11 cellular contexts compared by ENCODE assay signal in the genomic region with DNA sequence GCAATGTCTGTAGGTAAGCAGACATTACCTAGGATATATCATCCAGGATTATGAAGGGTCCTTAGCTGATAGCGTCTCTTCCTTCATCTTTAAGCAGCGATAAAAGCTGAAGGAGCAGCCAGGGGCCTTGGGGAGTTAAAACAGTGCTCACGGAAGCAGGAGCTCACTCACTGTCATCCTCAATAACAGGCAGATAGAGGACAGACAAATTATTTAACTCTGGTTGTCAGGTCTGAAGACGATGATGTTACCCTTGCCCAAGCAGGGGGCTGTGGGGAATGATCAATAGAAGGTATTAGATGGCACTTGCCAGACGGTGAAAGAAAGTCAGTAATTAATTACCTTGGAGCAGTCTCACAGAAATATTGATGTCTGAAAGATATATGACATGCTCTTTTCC. TPM values are rescaled to one million over a fixed set of nuclear protein-coding genes. Genes with fewer than 3 reads are reported as not detected.
"Had no signal": no experiment of that assay in that cellular context is flagged by ENCODE, and none has a peak within 500 bp of the region (broad histone marks: within the 10 kb centered on the region; RNA-seq: fewer than 3 reads in every experiment).

No MANE protein-coding gene starts in this region.

- H3K9me3 ChIP-seq: HAP-1 had no signal

- H3K4me3 Mint-ChIP-seq: HFFc6 had no signal

- FAIRE-seq: HTR-8/SVneo, K562 had no signal

- H3K4me3 ChIP-seq: GM23248, HAP-1, K562 had no signal

- H3K9ac ChIP-seq: GM23248 had no signal

- DNase-seq: GM23248, H7, HFFc6, IMR-90, KG1 had no signal

- H3K36me3 ChIP-seq: HAP-1 had no signal

- H2AFZ ChIP-seq: GM23248 had no signal

- H3K9me3 Mint-ChIP-seq: HFFc6 had no signal

- ATAC-seq: HCT116, K562 had no signal

- H3K27ac ChIP-seq: GM23248 had no signal

- H3K27ac Mint-ChIP-seq: HFFc6 had no signal

RNA-seq across cellular contexts. Expression of gene SPATS1, which starts 12.6 kb away (rescaled TPM):
- total RNA-seq: GM23248, H4, H7, HFFc6, HT-29, IMR-90, K562 had no signal
- polyA plus RNA-seq: GM23248, IMR-90, K562 had no signal

RNA-seq across cellular contexts. Expression of gene TMEM151B, which starts 59.6 kb away (rescaled TPM):
- total RNA-seq: GM23248, HFFc6, HT-29, IMR-90, K562 had no signal
- polyA plus RNA-seq: GM23248, IMR-90, K562 had no signal
